ENCODE assay signal across 25 cellular contexts in the genomic region with DNA sequence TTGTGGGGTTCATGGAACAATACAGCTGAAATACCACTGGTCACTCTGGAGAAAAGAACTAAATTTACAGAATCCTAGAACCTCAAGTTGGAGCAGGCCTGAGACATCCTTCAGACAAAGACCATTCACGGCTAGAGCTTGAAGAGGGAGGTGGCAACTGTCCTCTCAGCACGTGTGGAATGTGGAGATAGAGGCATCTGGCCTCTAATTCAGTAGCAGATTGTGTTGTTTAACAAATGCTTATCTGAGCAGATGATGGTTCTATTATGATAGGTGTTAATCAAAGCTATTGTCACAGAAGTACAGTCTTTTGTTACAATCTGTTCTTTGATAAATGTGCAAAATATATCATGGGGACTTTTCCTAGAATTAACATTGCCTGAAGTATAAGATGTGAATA.
"Had no signal": no experiment of that assay in that cellular context is flagged by ENCODE, and none has a peak within 500 bp of the region (broad histone marks: within the 10 kb centered on the region; RNA-seq: fewer than 3 reads in every experiment).

No MANE protein-coding gene starts in this region.

- H3K9me3 ChIP-seq: ascending aorta had no signal

- H3K27ac ChIP-seq: ascending aorta, cardiac muscle cell, VCaP had no signal

- H3K36me3 ChIP-seq: ascending aorta, cardiac muscle cell had no signal

- H3K27me3 ChIP-seq: ascending aorta, cardiac muscle cell had no signal

- H3K4me1 ChIP-seq: ascending aorta had no signal

- DNase-seq: activated B cell treated with CpG ODN at 0.5 μM for 24 hours; activated CD4-positive, alpha-beta memory T cell treated with anti-CD3 and anti-CD28 coated beads for 36 hours; activated CD4-positive, alpha-beta T cell treated with anti-CD3 and anti-CD28 coated beads for 4 hours; activated CD4-positive, alpha-beta T cell treated with anti-CD3 and anti-CD28 coated beads, Interleukin-2, amount 10 ng/mL, durations not matched to agents 24 days and 14 days; activated CD4-positive, alpha-beta T cell treated with anti-CD3 and anti-CD28 coated beads, Interleukin-2, amount 50 U/mL, for 1 hour; activated CD4-positive, alpha-beta T cell treated with anti-CD3 and anti-CD28 coated beads, Interleukin-2, amount 50 U/mL, for 4 hours; activated CD4-positive, CD25-positive, alpha-beta regulatory T cell treated with anti-CD3 and anti-CD28 coated beads, Interleukin-2, amount 50 U/mL, for 72 hours; activated CD8-positive, alpha-beta memory T cell treated with anti-CD3 and anti-CD28 coated beads, Interleukin-2, amount 50 U/mL, for 48 hours; activated CD8-positive, alpha-beta T cell treated with anti-CD3 and anti-CD28 coated beads for 36 hours; activated effector memory CD4-positive, alpha-beta T cell treated with anti-CD3 and anti-CD28 coated beads, Interleukin-2, amount 50 U/mL, for 16 hours; activated gamma-delta T cell treated with Interleukin-2 at 50 U/mL for 16 hours; activated naive CD4-positive, alpha-beta T cell; activated naive CD4-positive, alpha-beta T cell treated with anti-CD3 and anti-CD28 coated beads for 36 hours; activated naive CD4-positive, alpha-beta T cell treated with anti-CD3 and anti-CD28 coated beads, Interleukin-2, amount 50 U/mL, for 16 hours; activated naive CD8-positive, alpha-beta T cell treated with anti-CD3 and anti-CD28 coated beads for 36 hours; activated T-cell treated with anti-CD3 and anti-CD28 coated beads, Interleukin-2, amount 50 U/mL, for 24 hours; activated T-cell treated with anti-CD3 and anti-CD28 coated beads, Interleukin-2, amount 50 U/mL, for 48 hours; amygdala; anterior cingulate cortex; T-helper 1 cell; T-helper 2 cell; T-helper 9 cell had no signal

- H3K4me3 ChIP-seq: ascending aorta, cardiac muscle cell had no signal
